25 cellular contexts compared by ENCODE assay signal in genomic region chr13:19181021-19181620, GRCh38. TPM values are rescaled to one million over a fixed set of nuclear protein-coding genes. Genes with fewer than 3 reads are reported as not detected.
"Had no signal": no experiment of that assay in that cellular context is flagged by ENCODE, and none has a peak within 500 bp of the region (broad histone marks: within the 10 kb centered on the region; RNA-seq: fewer than 3 reads in every experiment).

No MANE protein-coding gene starts in this region.

- H3K4me1 ChIP-seq: heart left ventricle, suprapubic skin, tibial artery, upper lobe of left lung, vagina had no signal

- H3K36me3 ChIP-seq: heart left ventricle, neutrophil, suprapubic skin, tibial artery, upper lobe of left lung, vagina had no signal

- H3K4me3 Mint-ChIP-seq: naive thymus-derived CD4-positive, alpha-beta T cell; nephron progenitor cell had no signal

- H3K27ac Mint-ChIP-seq: naive thymus-derived CD4-positive, alpha-beta T cell; nephron progenitor cell had no signal

- H3K4me1 Mint-ChIP-seq: naive thymus-derived CD4-positive, alpha-beta T cell; nephron progenitor cell had no signal

- ATAC-seq: heart left ventricle had no signal

- DNase-seq: cortex of kidney; dorsolateral prefrontal cortex; effector CD8-positive, alpha-beta T cell; heart left ventricle; hypothalamus; kidney glomerular epithelial cell; mesenchymal stem cell; naive thymus-derived CD4-positive, alpha-beta T cell; nephron progenitor cell; small intestine; stimulated activated CD4-positive, alpha-beta T cell treated with anti-CD3 and anti-CD28 coated beads, Interleukin-12 subunit alpha, Interleukin-12 subunit beta, amount 100 ng/mL, for 4 hours; stimulated activated naive CD4-positive, alpha-beta T cell treated with Interleukin-2 at 50 U/mL for 16 hours; tibial artery; upper lobe of left lung had no signal

- H3K9me3 ChIP-seq: heart left ventricle, vagina had no signal

- H3K27ac ChIP-seq: dorsolateral prefrontal cortex, heart left ventricle, neutrophil, suprapubic skin, tibial artery, upper lobe of left lung, vagina had no signal

- H3K4me3 ChIP-seq: dorsolateral prefrontal cortex, heart left ventricle, lung, suprapubic skin, tibial artery, upper lobe of left lung, vagina had no signal

- H3K36me3 Mint-ChIP-seq: naive thymus-derived CD4-positive, alpha-beta T cell had no signal

- H3K27me3 ChIP-seq: heart left ventricle, neutrophil, suprapubic skin, tibial artery, upper lobe of left lung, vagina had no signal

RNA-seq across cellular contexts. Expression of gene TUBA3C, which starts 0.5 kb away (rescaled TPM):
- total RNA-seq: chondrocyte; dorsolateral prefrontal cortex; fibroblast of lung; frontal cortex; glomerular endothelial cell; lung; naive thymus-derived CD4-positive, alpha-beta T cell; osteocyte; pulmonary artery endothelial cell; suprapubic skin; upper lobe of left lung; vagina had no signal
- polyA plus RNA-seq: esophagus; fibroblast of lung; heart left ventricle; lung; naive thymus-derived CD4-positive, alpha-beta T cell; small intestine had no signal
